Comparison of ENCODE assay signal across 10 cellular contexts in the genomic region with DNA sequence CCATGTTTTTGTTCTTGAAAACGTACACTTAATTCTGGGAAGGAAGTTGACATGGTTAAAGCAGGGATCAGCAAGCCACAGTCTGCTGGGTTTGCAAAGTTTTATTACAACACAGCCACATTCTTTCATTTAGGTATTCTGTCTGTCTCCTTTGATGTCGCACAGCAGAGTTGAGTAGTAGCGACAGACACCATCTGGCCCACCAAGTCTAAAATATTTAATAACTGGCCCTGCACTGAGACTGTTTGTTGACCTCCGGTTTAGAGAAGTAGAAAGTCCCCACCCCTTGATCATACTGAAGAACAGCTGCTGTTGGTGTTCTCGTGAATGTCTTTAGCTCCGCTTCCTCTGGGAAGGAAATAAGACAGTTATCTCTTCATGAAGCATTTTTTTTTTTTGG.
DNase-seq lines count a peak whose midpoint lies in the region; ATAC-seq and TF ChIP-seq lines count a peak whose summit lies in the region.
"Had no signal": no experiment of that assay in that cellular context is flagged by ENCODE, and none has a peak within 500 bp of the region (broad histone marks: within the 10 kb centered on the region; RNA-seq: fewer than 3 reads in every experiment).

No MANE protein-coding gene starts in this region.

- H3K4me1 Mint-ChIP-seq in IgD-negative memory B cell = peaks cover 20 to 37% (median 32%) of the 10 kb centered on the region in 3 donors

- H3K4me1 ChIP-seq in gastroesophageal sphincter (no peaks in the 10 kb centered on the region), sigmoid colon (peaks cover 0 to 7% (median 0%) of the 10 kb centered on the region in 4 donors)
- H3K4me1 ChIP-seq: adrenal gland had no signal

- H3K27ac Mint-ChIP-seq in IgD-negative memory B cell = peak overlapping the region; percentile 11 to 89 (median 87)
- H3K27ac Mint-ChIP-seq: type B pancreatic cell had no signal

- TF ChIP-seq CTCF in gastroesophageal sphincter (IDR thresholded peaks at IDR 0.05) (no peak), sigmoid colon (IDR thresholded peaks at IDR 0.05) (no peak)

- H3K36me3 ChIP-seq in gastroesophageal sphincter = no peaks in the 10 kb centered on the region
- H3K36me3 ChIP-seq in sigmoid colon = no peaks in the 10 kb centered on the region
- H3K36me3 ChIP-seq: adrenal gland had no signal

- no peak overlapping the region for H3K4me3 ChIP-seq in gastroesophageal sphincter
- no peak overlapping the region for H3K4me3 ChIP-seq in sigmoid colon
- H3K4me3 ChIP-seq: adrenal gland had no signal

- DNase-seq in GDM1 (lab: John Stamatoyannopoulos, UW) (peak; percentile 17), sigmoid colon (no peak)
- no peak for DNase-seq in activated naive CD4-positive, alpha-beta T cell treated with Interleukin-2 at 50 U/mL for 16 hours
- DNase-seq in activated naive CD4-positive, alpha-beta T cell treated with anti-CD3 and anti-CD28 coated beads, Interleukin-2, amount 50 U/mL, for 16 hours = no peak
- DNase-seq: adrenal gland had no signal

- ATAC-seq in GM21515 (IDR thresholded peaks at IDR 0.05; ENCODE audit: unreplicated experiment) = peak; percentile 57
- peak; percentile 39 for ATAC-seq in gastroesophageal sphincter
- no peak for ATAC-seq in HG03439 (IDR thresholded peaks at IDR 0.05; ENCODE audit: unreplicated experiment)

- WGBS in gastroesophageal sphincter (ENCODE audit: low coverage in 1 of 2), 2 donors = 51 to 62% methylated on average over 6 of the region's 6 CpGs
- WGBS in sigmoid colon, 2 donors = 10 to 17% methylated on average over 6 of the region's 6 CpGs

- TF ChIP-seq EP300 in gastroesophageal sphincter (IDR thresholded peaks at IDR 0.05) = no peak
- no peak for TF ChIP-seq EP300 in sigmoid colon (IDR thresholded peaks at IDR 0.05)

- H3K36me3 Mint-ChIP-seq in IgD-negative memory B cell = peaks cover 5% of the 10 kb centered on the region

- intact Hi-C loops in sigmoid colon (cut with DNase I) = no loop called here

- no peaks in the 10 kb centered on the region for H3K9me3 ChIP-seq in gastroesophageal sphincter
- H3K9me3 ChIP-seq in sigmoid colon = no peaks in the 10 kb centered on the region
- H3K9me3 ChIP-seq: adrenal gland had no signal

- H3K4me3 Mint-ChIP-seq in IgD-negative memory B cell = peak overlapping the region in 3 of 4 donors; percentile 18 to 60 (median 51)
- H3K4me3 Mint-ChIP-seq: type B pancreatic cell had no signal

- TF ChIP-seq POLR2A in gastroesophageal sphincter (IDR thresholded peaks at IDR 0.05) (no peak), sigmoid colon (IDR thresholded peaks at IDR 0.05) (no peak)

- H3K9me3 Mint-ChIP-seq in IgD-negative memory B cell = no peaks in the 10 kb centered on the region

- no peaks in the 10 kb centered on the region for H3K27me3 Mint-ChIP-seq in IgD-negative memory B cell
- H3K27me3 Mint-ChIP-seq: type B pancreatic cell had no signal

- H3K27ac ChIP-seq in gastroesophageal sphincter = no peak overlapping the region
- no peak overlapping the region for H3K27ac ChIP-seq in sigmoid colon
- H3K27ac ChIP-seq: adrenal gland had no signal

- H3K27me3 ChIP-seq in gastroesophageal sphincter (no peaks in the 10 kb centered on the region), sigmoid colon (no peaks in the 10 kb centered on the region)
- H3K27me3 ChIP-seq: adrenal gland had no signal
